ENCODE assay signal across 20 cellular contexts in genomic region chr9:87865626-87866025, GRCh38. TPM values are rescaled to one million over a fixed set of nuclear protein-coding genes. Genes with fewer than 3 reads are reported as not detected.
A peak's percentile ranks its signal among the peaks of the same experiment; 100 is the strongest.
DNase-seq lines count a peak whose midpoint lies in the region; ATAC-seq and TF ChIP-seq lines count a peak whose summit lies in the region.
"Had no signal": no experiment of that assay in that cellular context is flagged by ENCODE, and none has a peak within 500 bp of the region (broad histone marks: within the 10 kb centered on the region; RNA-seq: fewer than 3 reads in every experiment).

No MANE protein-coding gene starts in this region.

- intact Hi-C loops in Calu3 (cut with micrococcal nuclease; ENCODE audit: unreplicated experiment) (no loop called here), left colon (cut with DNase I, micrococcal nuclease) (no loop called here)

- H3K9ac ChIP-seq in duodenal mucosa (ENCODE audit: low read depth in 1 of 2, low read length in 2 of 2) (no peak overlapping the region), skeletal muscle satellite cell (ENCODE audit: low read depth, low read length) (no peak overlapping the region)

- H3K27me3 Mint-ChIP-seq in Calu3 (ENCODE audit: unreplicated experiment) = no peaks in the 10 kb centered on the region
- H3K27me3 Mint-ChIP-seq: IgD-negative memory B cell had no signal

- CTCF ChIA-PET in Calu3 (lab: Charles Lee) = no interaction called here

- ATAC-seq in left colon (peak; percentile 92), HG03135 (IDR thresholded peaks at IDR 0.05; ENCODE audit: unreplicated experiment) (no peak)

- H3K4me1 ChIP-seq in duodenal mucosa (ENCODE audit: control insufficient read depth in 1 of 2, insufficient read depth in 2 of 2, low read length in 2 of 2) = peaks cover 6 to 23% of the 10 kb centered on the region in 2 donors
- H3K4me1 ChIP-seq in skeletal muscle satellite cell (ENCODE audit: control insufficient read depth, insufficient read depth, low read length) = peaks cover 36% of the 10 kb centered on the region

- peak overlapping the region; percentile 75 for H3K4me3 Mint-ChIP-seq in Calu3 (ENCODE audit: low read depth, unreplicated experiment)
- H3K4me3 Mint-ChIP-seq: CD4-positive, alpha-beta memory T cell; IgD-negative memory B cell had no signal

- no TSS peak for BruUV-seq in Calu3 (replicated peaks; lab: Mats Ljungman, UMichigan)

- H3K4me3 ChIP-seq in duodenal mucosa (ENCODE audit: low read depth in 1 of 2, low read length in 2 of 2) (peak overlapping the region; percentile 50 to 53), skeletal muscle satellite cell (ENCODE audit: low read length) (no peak overlapping the region)

- peak overlapping the region; percentile 79 for H3K27ac Mint-ChIP-seq in Calu3 (ENCODE audit: unreplicated experiment)
- H3K27ac Mint-ChIP-seq: CD4-positive, alpha-beta memory T cell; IgD-negative memory B cell had no signal

- DNase-seq in Calu3 = no peak
- no peak for DNase-seq in left colon
- no peak for DNase-seq in AG08396 (ENCODE audit: low spot score)
- DNase-seq in G401 (ENCODE audit: low spot score) = no peak
- DNase-seq in NCI-H748 (lab: John Stamatoyannopoulos, UW; ENCODE audit: unreplicated experiment) = no peak
- DNase-seq: CD4-positive, alpha-beta memory T cell; DND-41; GF-D8; GOT3; NCI-H1105 treated with DMSO at 0.1 percent for 48 hours; NCI-H1694 treated with DMSO at 0.1 percent for 48 hours; NCI-H526 treated with DMSO at 0.1 percent for 48 hours; NK-92 treated with Interleukin-12 subunit alpha and Interleukin-12 subunit beta, amount 100 ng/mL, for 24 hours had no signal

- no peak overlapping the region for H3K27ac ChIP-seq in duodenal mucosa (ENCODE audit: low read depth, low read length)

- peaks cover 4% of the 10 kb centered on the region for H3K9me3 Mint-ChIP-seq in Calu3 (ENCODE audit: low read depth, unreplicated experiment)

- H3K9me3 ChIP-seq in duodenal mucosa (ENCODE audit: control insufficient read depth in 1 of 2, low read length in 2 of 2) = peaks cover 3 to 5% of the 10 kb centered on the region in 2 donors
- H3K9me3 ChIP-seq in skeletal muscle satellite cell (replicated peaks; ENCODE audit: low read length) = no peaks in the 10 kb centered on the region

- H3K36me3 ChIP-seq in duodenal mucosa (ENCODE audit: control insufficient read depth in 1 of 2, insufficient read depth in 2 of 2, low read length in 2 of 2) (no peaks in the 10 kb centered on the region), skeletal muscle satellite cell (ENCODE audit: insufficient read depth, low read length) (no peaks in the 10 kb centered on the region)

- H3K4me1 Mint-ChIP-seq in Calu3 (ENCODE audit: low read depth, unreplicated experiment) = peaks cover 73% of the 10 kb centered on the region

- TF ChIP-seq CTCF in Calu3 (IDR thresholded peaks at IDR 0.05; ENCODE audit: unreplicated experiment) = no peak

- in situ Hi-C loops in G401 (cut with HindIII; ENCODE audit: low sequenced_read_pairs) = no loop called here

- H3K36me3 Mint-ChIP-seq in Calu3 (ENCODE audit: insufficient read depth, unreplicated experiment) = peaks cover 5% of the 10 kb centered on the region
- H3K36me3 Mint-ChIP-seq: IgD-negative memory B cell had no signal

- H3K4me2 ChIP-seq in skeletal muscle satellite cell (ENCODE audit: low read length) = peak overlapping the region; percentile 35

- H3K27me3 ChIP-seq in duodenal mucosa (ENCODE audit: control insufficient read depth in 1 of 2, insufficient read depth in 2 of 2, low read length in 2 of 2) (no peaks in the 10 kb centered on the region), skeletal muscle satellite cell (ENCODE audit: control insufficient read depth, insufficient read depth, low read length) (no peaks in the 10 kb centered on the region)

RNA-seq across cellular contexts. Expression of gene SPATA31E1, which starts 17.1 kb away (rescaled TPM):
- total RNA-seq in Calu3 (2022) (not detected in 2 replicates), left colon (not detected)
- total RNA-seq in skeletal muscle satellite cell (2012; rRNA removed) = under 0.01 TPM in 1 of 2 replicates, not detected in the other
- not detected in 2 replicates for total RNA-seq in G401 (2014; rRNA removed; shearing (Covaris generic))
- total RNA-seq: CD4-positive, alpha-beta memory T cell; LHCN-M2; OCI-LY7; RPMI7951 had no signal

RNA-seq across cellular contexts. Expression of gene SPATA31C1, which starts 52.1 kb away (rescaled TPM):
- total RNA-seq in Calu3 (2022) = not detected in 2 replicates
- not detected for total RNA-seq in left colon
- not detected in 2 replicates for total RNA-seq in skeletal muscle satellite cell (2012; rRNA removed)
- not detected in 2 replicates for total RNA-seq in G401 (2014; rRNA removed; shearing (Covaris generic))
- total RNA-seq: CD4-positive, alpha-beta memory T cell; LHCN-M2; OCI-LY7; RPMI7951 had no signal
